Comparison of ENCODE assay signal across 9 cellular contexts in the genomic region with DNA sequence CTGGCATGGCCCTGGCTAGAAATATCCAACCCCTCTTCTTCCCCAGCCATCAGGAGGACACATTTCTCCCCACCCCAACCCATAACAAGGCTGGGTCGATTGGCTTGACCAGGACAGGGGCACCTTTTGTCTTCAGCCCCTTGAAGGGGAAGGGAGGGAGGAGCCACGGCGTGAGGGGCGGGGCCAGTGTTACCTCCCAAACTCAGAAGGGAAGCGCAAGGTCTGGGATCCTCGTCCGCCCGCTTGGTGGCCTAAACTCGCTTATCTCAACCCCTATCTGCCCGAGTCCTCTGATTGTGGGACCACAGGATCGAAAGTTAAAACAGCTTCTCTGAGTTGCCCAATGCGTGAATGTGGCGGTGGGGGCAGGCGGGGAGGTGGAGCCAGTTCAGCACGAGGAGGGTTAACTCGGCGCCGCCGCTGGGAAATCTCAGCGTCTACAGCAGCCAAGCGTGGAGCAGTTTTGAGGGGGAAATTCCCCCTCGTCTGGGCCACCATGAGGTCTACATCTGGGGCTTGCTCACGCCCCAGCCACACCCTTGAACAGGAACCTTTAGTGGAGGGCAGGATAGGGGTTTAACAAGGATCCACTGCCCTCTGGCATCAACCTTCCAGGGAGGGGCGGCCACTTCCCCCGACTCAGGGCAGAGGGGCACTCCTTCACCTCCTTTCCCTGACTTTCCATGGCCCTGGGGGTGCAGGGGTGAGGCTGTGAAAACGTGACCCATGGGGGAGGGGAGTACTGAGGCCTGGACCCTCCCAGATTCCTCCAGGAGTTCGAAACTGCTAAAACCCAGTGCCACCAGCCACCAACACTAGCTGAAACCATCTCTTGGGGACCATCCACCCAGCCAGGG. TPM values are rescaled to one million over a fixed set of nuclear protein-coding genes. Genes with fewer than 3 reads are reported as not detected.
DNase-seq lines count a peak whose midpoint lies in the region; ATAC-seq lines count a peak whose summit lies in the region.
"Had no signal": no experiment of that assay in that cellular context is flagged by ENCODE, and none has a peak within 500 bp of the region (broad histone marks: within the 10 kb centered on the region; RNA-seq: fewer than 3 reads in every experiment).

No MANE protein-coding gene starts in this region.

- intact Hi-C loops in activated CD4-positive, alpha-beta T cell treated with anti-CD3 and anti-CD28 coated beads, Interleukin-2, amount 10 ng/mL, durations not matched to agents 24 days and 14 days (cut with micrococcal nuclease) = loop anchor here (1.0 to 5.0 kb wide), 4 partner anchors 17 to 422 kb away; partner anchors contain the start of genes PRIM1 and PTGES3

- H3K4me3 ChIP-seq in mesodermal cell (ENCODE audit: extremely low read depth, insufficient read depth, low read length, poor library complexity, severe bottlenecking) = peak overlapping the region; percentile 49

- H3K27ac Mint-ChIP-seq in activated CD4-positive, alpha-beta T cell treated with anti-CD3 and anti-CD28 coated beads, Interleukin-2, amount 10 ng/mL, durations not matched to agents 24 days and 14 days = peak overlapping the region; percentile 92

- ATAC-seq in GM21423 (IDR thresholded peaks at IDR 0.05; ENCODE audit: unreplicated experiment) = peak; percentile 44

- peaks cover 39% of the 10 kb centered on the region for H3K36me3 Mint-ChIP-seq in activated CD4-positive, alpha-beta T cell treated with anti-CD3 and anti-CD28 coated beads, Interleukin-2, amount 10 ng/mL, durations not matched to agents 24 days and 14 days (ENCODE audit: low read depth)

- peaks cover 7% of the 10 kb centered on the region for H3K4me1 ChIP-seq in mesodermal cell (ENCODE audit: control insufficient read depth, insufficient read depth, low read length, poor library complexity, severe bottlenecking)

- peaks cover 48% of the 10 kb centered on the region for H3K4me1 Mint-ChIP-seq in activated CD4-positive, alpha-beta T cell treated with anti-CD3 and anti-CD28 coated beads, Interleukin-2, amount 10 ng/mL, durations not matched to agents 24 days and 14 days

- WGBS in mesodermal cell (ENCODE audit: insufficient coverage in 2 of 2), 2 experiments = 2 to 5% methylated on average over 10 to 19 of the region's 27 CpGs

- H3K9me3 Mint-ChIP-seq in activated CD4-positive, alpha-beta T cell treated with anti-CD3 and anti-CD28 coated beads, Interleukin-2, amount 10 ng/mL, durations not matched to agents 24 days and 14 days = no peaks in the 10 kb centered on the region

- no peaks in the 10 kb centered on the region for H3K9me3 ChIP-seq in mesodermal cell (ENCODE audit: control insufficient read depth, low read length)

- H3K36me3 ChIP-seq in mesodermal cell (ENCODE audit: control insufficient read depth, insufficient read depth, low read length) = peaks cover 24% of the 10 kb centered on the region

- peak overlapping the region; percentile 90 for H3K27ac ChIP-seq in mesodermal cell (ENCODE audit: low read depth, low read length, severe bottlenecking)

- peak overlapping the region; percentile 92 for H3K4me3 Mint-ChIP-seq in activated CD4-positive, alpha-beta T cell treated with anti-CD3 and anti-CD28 coated beads, Interleukin-2, amount 10 ng/mL, durations not matched to agents 24 days and 14 days

- no peaks in the 10 kb centered on the region for H3K27me3 Mint-ChIP-seq in activated CD4-positive, alpha-beta T cell treated with anti-CD3 and anti-CD28 coated beads, Interleukin-2, amount 10 ng/mL, durations not matched to agents 24 days and 14 days

- DNase-seq in CMK (ENCODE audit: low read depth) = peak; percentile 77
- DNase-seq in LoVo (ENCODE audit: low spot score) = peak; percentile 65
- peak; percentile 91 for DNase-seq in activated CD4-positive, alpha-beta T cell treated with anti-CD3 and anti-CD28 coated beads, Interleukin-2, amount 10 ng/mL, durations not matched to agents 24 days and 14 days
- peak; percentile 72 for DNase-seq in effector CD4-positive, alpha-beta T cell
- DNase-seq in stimulated activated CD8-positive, alpha-beta memory T cell treated with anti-CD3 and anti-CD28 coated beads, Interleukin-7, amount 100 ng/mL, for 4 hours (ENCODE audit: low read depth in 2 of 2) = peak; percentile 63 to 73
- no peak for DNase-seq in NCI-H2081 (lab: John Stamatoyannopoulos, UW)

RNA-seq across cellular contexts. Expression of gene STAT6, which starts 0.7 kb away (rescaled TPM):
- 304 and 319 TPM in 2 replicates for total RNA-seq in activated CD4-positive, alpha-beta T cell treated with anti-CD3 and anti-CD28 coated beads, Interleukin-2, amount 10 ng/mL, durations not matched to agents 24 days and 14 days
- polyA plus RNA-seq in mesodermal cell (2013, experiment 1 of 2) = 52.0 TPM
- polyA plus RNA-seq in mesodermal cell (2013, experiment 2 of 2) = 49.3 TPM

RNA-seq across cellular contexts. Expression of gene LRP1, which starts 17.9 kb away (rescaled TPM):
- 0.28 and 0.93 TPM in 2 replicates for total RNA-seq in activated CD4-positive, alpha-beta T cell treated with anti-CD3 and anti-CD28 coated beads, Interleukin-2, amount 10 ng/mL, durations not matched to agents 24 days and 14 days
- polyA plus RNA-seq in mesodermal cell (2013, experiment 1 of 2) = 90.4 TPM
- 68.9 TPM for polyA plus RNA-seq in mesodermal cell (2013, experiment 2 of 2)

RNA-seq across cellular contexts. Expression of gene NAB2, which starts 21.5 kb away (rescaled TPM):
- total RNA-seq in activated CD4-positive, alpha-beta T cell treated with anti-CD3 and anti-CD28 coated beads, Interleukin-2, amount 10 ng/mL, durations not matched to agents 24 days and 14 days = 70.5 and 76.7 TPM in 2 replicates
- polyA plus RNA-seq in mesodermal cell (2013, experiment 1 of 2) = 46.9 TPM
- polyA plus RNA-seq in mesodermal cell (2013, experiment 2 of 2) = 34.1 TPM

RNA-seq across cellular contexts. Expression of gene NEMP1, which starts 31.8 kb away (rescaled TPM):
- total RNA-seq in activated CD4-positive, alpha-beta T cell treated with anti-CD3 and anti-CD28 coated beads, Interleukin-2, amount 10 ng/mL, durations not matched to agents 24 days and 14 days = 77.0 and 80.6 TPM in 2 replicates
- polyA plus RNA-seq in mesodermal cell (2013, experiment 1 of 2) = 21.3 TPM
- 19.8 TPM for polyA plus RNA-seq in mesodermal cell (2013, experiment 2 of 2)

RNA-seq across cellular contexts. Expression of gene LRP1-AS, which starts 37.0 kb away (rescaled TPM):
- total RNA-seq in activated CD4-positive, alpha-beta T cell treated with anti-CD3 and anti-CD28 coated beads, Interleukin-2, amount 10 ng/mL, durations not matched to agents 24 days and 14 days = not detected in 2 replicates
- polyA plus RNA-seq in mesodermal cell (2013, experiment 1 of 2) = not detected
- polyA plus RNA-seq in mesodermal cell (2013, experiment 2 of 2) = not detected
- total RNA-seq: T-helper 1 cell treated with Interleukin-12 subunit alpha and Interleukin-12 subunit beta and Interleukin-4 antibody, amounts not matched to agents 30 ng/mL and 1 ng/mL, for 36 hours had no signal

Comparison
In these comparisons a context has a peak if more than half of its experiments do, and no peak if none do; other contexts are left out.
1. DNase-seq: peak in CMK (single experiment), LoVo (single experiment), activated CD4-positive, alpha-beta T cell treated with anti-CD3 and anti-CD28 coated beads, Interleukin-2, amount 10 ng/mL, durations not matched to agents 24 days and 14 days (single experiment), effector CD4-positive, alpha-beta T cell (single experiment) and stimulated activated CD8-positive, alpha-beta memory T cell treated with anti-CD3 and anti-CD28 coated beads, Interleukin-7, amount 100 ng/mL, for 4 hours (2 of 2); none in NCI-H2081 (0 of 2).